8 cellular contexts compared by ENCODE assay signal in the genomic region with DNA sequence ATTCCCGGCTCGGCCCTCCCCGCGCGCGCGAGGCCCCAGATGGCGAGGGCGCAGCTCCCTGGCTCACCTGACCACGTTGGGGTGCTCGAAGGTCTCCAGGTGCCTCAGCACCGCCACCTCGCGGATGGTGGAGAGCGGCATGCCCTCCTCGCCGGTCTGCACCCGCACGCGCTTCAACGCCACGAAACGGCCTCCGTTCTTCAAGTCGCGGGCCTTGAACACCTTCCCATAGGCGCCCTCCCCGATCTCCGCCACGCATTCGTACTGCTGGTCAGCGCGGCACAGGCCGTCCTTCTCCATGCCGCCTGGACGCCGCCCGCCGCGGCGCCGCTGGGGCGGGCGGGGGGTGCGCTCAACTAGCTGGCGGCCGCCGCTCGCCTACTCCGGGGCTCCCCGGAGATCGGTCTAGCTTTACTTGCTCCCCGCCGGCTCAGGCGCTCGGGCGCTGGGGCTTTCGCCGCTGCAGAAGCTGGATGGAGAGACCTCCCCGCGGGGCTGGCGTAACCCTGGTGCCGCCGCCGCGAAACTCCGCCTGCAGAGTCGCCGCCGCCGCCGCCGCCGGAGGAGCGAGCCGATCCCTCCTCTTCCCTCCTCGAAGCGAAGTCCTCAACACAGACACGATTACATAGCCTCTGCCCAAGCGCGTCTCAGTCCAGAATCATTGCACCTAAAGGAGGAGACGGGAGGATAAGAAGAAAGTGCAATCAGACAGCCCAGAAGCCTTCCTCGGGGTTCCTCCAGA. TPM values are rescaled to one million over a fixed set of nuclear protein-coding genes. Genes with fewer than 3 reads are reported as not detected.
A peak's percentile ranks its signal among the peaks of the same experiment; 100 is the strongest.
DNase-seq lines count a peak whose midpoint lies in the region; ATAC-seq and TF ChIP-seq lines count a peak whose summit lies in the region.

No MANE protein-coding gene starts in this region.

- H3K4me1 ChIP-seq in CD8-positive, alpha-beta memory T cell (ENCODE audit: insufficient read depth, low read length): peaks cover 39% of the 10 kb centered on the region
- peaks cover 8 to 25% of the 10 kb centered on the region in 2 donors for H3K4me1 ChIP-seq in mucosa of rectum (ENCODE audit: control insufficient read depth in 2 of 2, insufficient read depth in 2 of 2, low read length in 2 of 2)

- POLR2A ChIA-PET in CD8-positive, alpha-beta memory T cell (lab: Charles Lee): interaction anchor here (0.7 to 1.6 kb wide), 7 partner anchors 20 to 385 kb away, joined by 3 to 6 read pairs (median 3); no protein-coding TSS in a partner anchor

- peak overlapping the region; percentile 94 to 100 (median 97) for H3K4me3 Mint-ChIP-seq in CD8-positive, alpha-beta memory T cell

- DNase-seq in CD8-positive, alpha-beta memory T cell: peak; percentile 80 to 90 (median 82)
- peak; percentile 92 to 97 for DNase-seq in NOMO-1 (lab: John Stamatoyannopoulos, UW; ENCODE audit: unreplicated experiment in 2 of 2)
- DNase-seq in activated CD8-positive, alpha-beta memory T cell treated with anti-CD3 and anti-CD28 coated beads, Interleukin-2, amount 50 U/mL, for 4 hours: peak; percentile 91
- peak; percentile 91 for DNase-seq in epithelial cell of esophagus (ENCODE audit: low read depth)
- peak; percentile 67 to 77 for DNase-seq in stimulated activated CD8-positive, alpha-beta memory T cell treated with anti-CD3 and anti-CD28 coated beads, Interleukin-7, amount 100 ng/mL, for 1 hour (ENCODE audit: low read depth in 2 of 2)

- no peaks in the 10 kb centered on the region for H3K27me3 ChIP-seq in CD8-positive, alpha-beta memory T cell (ENCODE audit: insufficient read depth, low read length, poor library complexity, severe bottlenecking)
- no peaks in the 10 kb centered on the region for H3K27me3 ChIP-seq in mucosa of rectum (ENCODE audit: control insufficient read depth in 2 of 2, insufficient read depth in 2 of 2, low read length in 2 of 2)

- peak overlapping the region; percentile 80 to 89 for H3K9ac ChIP-seq in mucosa of rectum (ENCODE audit: low read depth in 1 of 2, low read length in 2 of 2)

- peaks cover 0 to 2% (median 0%) of the 10 kb centered on the region in 5 donors for H3K9me3 Mint-ChIP-seq in CD8-positive, alpha-beta memory T cell

- ATAC-seq in GM19438 (IDR thresholded peaks at IDR 0.05; ENCODE audit: low read depth, unreplicated experiment): peak; percentile 55
- peak; percentile 48 for ATAC-seq in HG03565 (IDR thresholded peaks at IDR 0.05; ENCODE audit: unreplicated experiment)

- H3K27ac ChIP-seq in CD8-positive, alpha-beta memory T cell (ENCODE audit: low read depth, low read length): peak overlapping the region; percentile 73
- H3K27ac ChIP-seq in mucosa of rectum (ENCODE audit: low read depth in 2 of 2, low read length in 2 of 2): peak overlapping the region; percentile 91 to 92

- H3K4me3 ChIP-seq in CD8-positive, alpha-beta memory T cell (ENCODE audit: low read length): peak overlapping the region; percentile 81
- H3K4me3 ChIP-seq in epithelial cell of esophagus (ENCODE audit: low read length) (peak overlapping the region; percentile 97), mucosa of rectum (ENCODE audit: low read length in 2 of 2) (peak overlapping the region; percentile 97 to 99)

- H3K9me3 ChIP-seq in CD8-positive, alpha-beta memory T cell (ENCODE audit: low read length): no peaks in the 10 kb centered on the region
- H3K9me3 ChIP-seq in mucosa of rectum (ENCODE audit: control insufficient read depth in 2 of 2, low read length in 2 of 2): no peaks in the 10 kb centered on the region

- peak overlapping the region; percentile 65 to 98 (median 94) for H3K27ac Mint-ChIP-seq in CD8-positive, alpha-beta memory T cell

- CTCF ChIA-PET in CD8-positive, alpha-beta memory T cell (lab: Charles Lee): interaction anchor here (0.6 to 4.0 kb wide), 49 partner anchors 9 to 399 kb away, joined by 3 to 46 read pairs (median 5); partner anchors contain the start of genes PEX1, RBM48, SAMD9 and VPS50

- no peaks in the 10 kb centered on the region for H3K27me3 Mint-ChIP-seq in CD8-positive, alpha-beta memory T cell

- no peaks in the 10 kb centered on the region for H3K36me3 ChIP-seq in CD8-positive, alpha-beta memory T cell (ENCODE audit: insufficient read depth, low read length)
- H3K36me3 ChIP-seq in mucosa of rectum (ENCODE audit: control insufficient read depth in 2 of 2, insufficient read depth in 2 of 2, low read length in 2 of 2): no peaks in the 10 kb centered on the region

- peaks cover 47 to 61% (median 57%) of the 10 kb centered on the region in 3 donors for H3K4me1 Mint-ChIP-seq in CD8-positive, alpha-beta memory T cell

- peaks cover 0 to 29% (median 1%) of the 10 kb centered on the region in 3 donors for H3K36me3 Mint-ChIP-seq in CD8-positive, alpha-beta memory T cell

- TF ChIP-seq CTCF in epithelial cell of esophagus (IDR thresholded peaks at IDR 0.05; ENCODE audit: insufficient read depth, low read depth, low read length, missing control alignments): peak; percentile 77

RNA-seq across cellular contexts. Expression of gene CDK6, which starts 3.2 kb away (rescaled TPM):
- total RNA-seq in CD8-positive, alpha-beta memory T cell: 100 to 1,000 TPM; 231 to 235 TPM
- polyA plus RNA-seq in CD8-positive, alpha-beta memory T cell: 20.7 TPM

Comparison
In these comparisons a context has a peak if more than half of its experiments do, and no peak if none do; other contexts are left out.
1. Peak in every context shown above with its lines: DNase-seq, ATAC-seq, H3K4me3 ChIP-seq and H3K27ac ChIP-seq.